12 cellular contexts compared by ENCODE assay signal in genomic region chr4:109576462-109576861, GRCh38. TPM values are rescaled to one million over a fixed set of nuclear protein-coding genes. Genes with fewer than 3 reads are reported as not detected.
DNase-seq lines count a peak whose midpoint lies in the region; TF ChIP-seq lines count a peak whose summit lies in the region.
"Had no signal": no experiment of that assay in that cellular context is flagged by ENCODE, and none has a peak within 500 bp of the region (broad histone marks: within the 10 kb centered on the region; RNA-seq: fewer than 3 reads in every experiment).

No MANE protein-coding gene starts in this region.

- H3K36me3 Mint-ChIP-seq in activated naive CD8-positive, alpha-beta T cell, result peaks cover 19% of the 10 kb centered on the region

- H3K9me3 ChIP-seq in mesodermal cell (ENCODE audit: control insufficient read depth, low read length), result no peaks in the 10 kb centered on the region
- H3K9me3 ChIP-seq: psoas muscle, uterus had no signal

- H3K4me1 Mint-ChIP-seq in activated naive CD8-positive, alpha-beta T cell (ENCODE audit: low read depth), result peaks cover 66% of the 10 kb centered on the region

- H3K27me3 Mint-ChIP-seq in activated naive CD8-positive, alpha-beta T cell, result no peaks in the 10 kb centered on the region
- H3K27me3 Mint-ChIP-seq: activated naive CD8-positive, alpha-beta T cell treated with anti-CD3 and anti-CD28 coated beads, Interleukin-2, amount 10 ng/mL, durations not matched to agents 7 days and 5 days had no signal

- no peaks in the 10 kb centered on the region for H3K36me3 ChIP-seq in mesodermal cell (ENCODE audit: control insufficient read depth, insufficient read depth, low read length)
- H3K36me3 ChIP-seq: uterus had no signal

- in situ Hi-C loops in ACHN (cut with HindIII; ENCODE audit: low pct_ligation_motif_present, low pct_unique_long_range_greater_than_20kb, low sequenced_read_pairs), result no loop called here

- H3K4me3 Mint-ChIP-seq in activated naive CD8-positive, alpha-beta T cell, result peak overlapping the region; percentile 14
- H3K4me3 Mint-ChIP-seq: activated naive CD8-positive, alpha-beta T cell treated with anti-CD3 and anti-CD28 coated beads, Interleukin-2, amount 10 ng/mL, durations not matched to agents 7 days and 5 days had no signal

- no peak overlapping the region for H3K4me3 ChIP-seq in mesodermal cell (ENCODE audit: extremely low read depth, insufficient read depth, low read length, poor library complexity, severe bottlenecking)
- H3K4me3 ChIP-seq: psoas muscle, uterus had no signal

- peak overlapping the region; percentile 78 for H3K27ac ChIP-seq in mesodermal cell (ENCODE audit: low read depth, low read length, severe bottlenecking)
- H3K27ac ChIP-seq: psoas muscle, uterus had no signal

- H3K9me3 Mint-ChIP-seq in activated naive CD8-positive, alpha-beta T cell (ENCODE audit: low read depth), result no peaks in the 10 kb centered on the region

- 75 to 100% methylated on average over 1 of the region's 2 CpGs for WGBS in mesodermal cell (ENCODE audit: insufficient coverage in 2 of 2), 2 experiments

- TF ChIP-seq POLR2A in erythroblast (IDR thresholded peaks at IDR 0.05; ENCODE audit: low read length), result no peak

- H3K4me1 ChIP-seq in mesodermal cell (ENCODE audit: control insufficient read depth, insufficient read depth, low read length, poor library complexity, severe bottlenecking), result no peaks in the 10 kb centered on the region
- H3K4me1 ChIP-seq: psoas muscle, uterus had no signal

- peak; percentile 7 for DNase-seq in NCI-H345 (lab: John Stamatoyannopoulos, UW)
- DNase-seq in NCI-H345 treated with DMSO at 0.1 percent for 48 hours (lab: John Stamatoyannopoulos, UW; ENCODE audit: unreplicated experiment), result no peak
- DNase-seq in NCI-H1417 treated with DMSO at 0.1 percent for 48 hours (lab: John Stamatoyannopoulos, UW), result peak; percentile 67
- no peak for DNase-seq in ACHN
- no peak for DNase-seq in dedifferentiated amniotic fluid mesenchymal stem cell (ENCODE audit: extremely low spot score)
- DNase-seq in erythroblast (lab: John Stamatoyannopoulos, UW), result no peak
- DNase-seq: activated naive CD8-positive, alpha-beta T cell treated with anti-CD3 and anti-CD28 coated beads, Interleukin-2, amount 10 ng/mL, durations not matched to agents 7 days and 5 days; NCI-H526 treated with DMSO at 0.1 percent for 48 hours; psoas muscle had no signal

- peak overlapping the region; percentile 52 for H3K27ac Mint-ChIP-seq in activated naive CD8-positive, alpha-beta T cell
- H3K27ac Mint-ChIP-seq: activated naive CD8-positive, alpha-beta T cell treated with anti-CD3 and anti-CD28 coated beads, Interleukin-2, amount 10 ng/mL, durations not matched to agents 7 days and 5 days had no signal

RNA-seq across cellular contexts. Expression of gene MCUB, which starts 16.4 kb away (rescaled TPM):
- polyA plus RNA-seq in mesodermal cell (2013, experiment 1 of 2), result 10.3 TPM
- polyA plus RNA-seq in mesodermal cell (2013, experiment 2 of 2), result 5.7 TPM

Comparison
In these comparisons a context has a peak if more than half of its experiments do, and no peak if none do; other contexts are left out.
1. DNase-seq: peak in NCI-H345 (single experiment) and NCI-H1417 treated with DMSO at 0.1 percent for 48 hours (single experiment); none in NCI-H345 treated with DMSO at 0.1 percent for 48 hours (single experiment), ACHN (single experiment), dedifferentiated amniotic fluid mesenchymal stem cell (single experiment) and erythroblast (0 of 2).